1 cellular context compared by ENCODE assay signal in the genomic region with DNA sequence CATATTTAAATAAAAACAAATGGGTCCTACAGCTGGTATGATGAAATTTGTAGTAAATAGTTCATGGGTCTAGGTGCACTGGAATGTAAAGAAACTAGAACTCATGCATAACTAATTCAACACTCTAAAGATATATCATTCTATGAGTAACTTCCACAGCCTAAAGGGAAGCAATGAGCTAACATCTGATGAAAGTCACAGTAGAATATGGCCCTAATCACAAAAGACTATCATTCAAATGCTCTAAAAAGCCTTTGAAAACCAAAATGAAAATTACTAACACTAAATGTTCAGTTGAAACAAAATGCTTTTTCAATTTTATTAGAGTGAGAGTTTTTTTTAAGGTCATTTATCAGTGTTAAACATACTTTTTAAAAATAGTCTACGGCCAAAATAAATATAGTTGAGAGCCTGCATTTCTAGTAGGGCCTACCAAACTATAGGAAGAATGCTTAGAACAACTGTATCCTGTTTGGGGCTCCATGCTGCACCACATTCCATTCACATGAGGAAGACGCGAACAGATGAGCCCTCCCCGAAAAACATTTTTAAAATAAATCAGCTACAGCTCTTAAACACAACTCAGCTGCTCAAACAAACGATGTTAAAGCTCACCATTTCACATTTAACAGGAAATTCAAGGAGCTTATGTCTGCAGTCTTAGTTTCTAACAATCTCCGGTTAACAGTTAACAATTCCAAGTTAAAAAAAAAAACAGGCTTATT.
TF ChIP-seq lines count a peak whose summit lies in the region.

No MANE protein-coding gene starts in this region.

TF ChIP-seq in HEK293, 187 proteins besides CTCF, POLR2A, EP300 and RAD21 (continued from another document):
- TF ChIP-seq ZNF777 (tag by site-specific recombination; IDR thresholded peaks at IDR 0.05; ENCODE audit: borderline replicate concordance) (no peak), FEZF1 (tag by site-specific recombination; IDR thresholded peaks at IDR 0.05) (peak; percentile 53), RBAK (tag by site-specific recombination; IDR thresholded peaks at IDR 0.05) (no peak), ZNF423 (tag by site-specific recombination; IDR thresholded peaks at IDR 0.05) (no peak), SP7 (tag by site-specific recombination; IDR thresholded peaks at IDR 0.05) (0 out of 2 replicates have a peak, but pooled peaks have one; percentile 8), ZFP3 (tag by site-specific recombination; IDR thresholded peaks at IDR 0.05; ENCODE audit: low read depth) (no peak), GFI1B (tag by site-specific recombination; IDR thresholded peaks at IDR 0.05) (no peak), ZSCAN30 (tag by site-specific recombination; IDR thresholded peaks at IDR 0.05) (peak; percentile 39; the same call in 1 of the 2 replicates), ZNF341 (tag by site-specific recombination; IDR thresholded peaks at IDR 0.05; ENCODE audit: low read depth) (no peak), BCL11B (tag by site-specific recombination; IDR thresholded peaks at IDR 0.05; ENCODE audit: low read depth) (no peak), ZNF292 (tag by site-specific recombination; IDR thresholded peaks at IDR 0.05; ENCODE audit: borderline replicate concordance, low read depth) (no peak), KLF9 (tag by site-specific recombination; IDR thresholded peaks at IDR 0.05; ENCODE audit: low read depth) (no peak), ZNF416 (tag by site-specific recombination; IDR thresholded peaks at IDR 0.05) (no peak), ZFP69B (tag by site-specific recombination; IDR thresholded peaks at IDR 0.05) (0 out of 2 replicates have a peak, but pooled peaks have one; percentile 13), ZBTB48 (tag by site-specific recombination; IDR thresholded peaks at IDR 0.05) (no peak), ZNF664 (tag by site-specific recombination; IDR thresholded peaks at IDR 0.05) (no peak), ZNF510 (tag by site-specific recombination; IDR thresholded peaks at IDR 0.05; ENCODE audit: insufficient replicate concordance) (no peak), ZNF223 (tag by site-specific recombination; IDR thresholded peaks at IDR 0.05) (no peak), ZBTB20 (tag by site-specific recombination; IDR thresholded peaks at IDR 0.05) (no peak), ZNF133 (tag by site-specific recombination; IDR thresholded peaks at IDR 0.05) (no peak), ZNF354C (tag by site-specific recombination; IDR thresholded peaks at IDR 0.05; ENCODE audit: borderline replicate concordance, low read depth) (no peak), ZNF785 (tag by site-specific recombination; IDR thresholded peaks at IDR 0.05) (no peak), ZNF560 (tag by site-specific recombination; IDR thresholded peaks at IDR 0.05; ENCODE audit: borderline replicate concordance) (no peak), ZNF121 (tag by site-specific recombination; IDR thresholded peaks at IDR 0.05) (no peak), ZNF394 (tag by site-specific recombination; IDR thresholded peaks at IDR 0.05; ENCODE audit: borderline replicate concordance) (no peak), ZNF529 (tag by site-specific recombination; IDR thresholded peaks at IDR 0.05; ENCODE audit: insufficient replicate concordance) (no peak), ZNF391 (tag by site-specific recombination; IDR thresholded peaks at IDR 0.05; ENCODE audit: borderline replicate concordance, low read depth) (no peak), ZXDB (tag by site-specific recombination; IDR thresholded peaks at IDR 0.05) (no peak), ZFP37 (tag by site-specific recombination; IDR thresholded peaks at IDR 0.05) (no peak; the same call in 1 of the 2 replicates), SCRT2 (tag by site-specific recombination; IDR thresholded peaks at IDR 0.05) (no peak), MYNN (tag by site-specific recombination; IDR thresholded peaks at IDR 0.05; ENCODE audit: borderline replicate concordance) (no peak), HOXD13 (CRISPR knock-in tag; IDR thresholded peaks at IDR 0.05; ENCODE audit: borderline replicate concordance) (no peak), ZNF366 (tag by site-specific recombination; conservative IDR thresholded peaks at IDR 0.05) (peak; percentile 59), ZSCAN23 (tag by site-specific recombination; IDR thresholded peaks at IDR 0.05) (no peak), ZNF701 (tag by site-specific recombination; IDR thresholded peaks at IDR 0.05) (no peak), KLF10 (tag by site-specific recombination; IDR thresholded peaks at IDR 0.05) (peak; percentile 49; the same call in 1 of the 2 replicates), EGR2 (tag by site-specific recombination; IDR thresholded peaks at IDR 0.05; ENCODE audit: low read depth) (no peak), ZBTB8A (tag by site-specific recombination; IDR thresholded peaks at IDR 0.05) (no peak), ZNF629 (tag by site-specific recombination; IDR thresholded peaks at IDR 0.05) (peak; percentile 39; the same call in 1 of the 2 replicates)
- TF ChIP-seq, protein P1, sequence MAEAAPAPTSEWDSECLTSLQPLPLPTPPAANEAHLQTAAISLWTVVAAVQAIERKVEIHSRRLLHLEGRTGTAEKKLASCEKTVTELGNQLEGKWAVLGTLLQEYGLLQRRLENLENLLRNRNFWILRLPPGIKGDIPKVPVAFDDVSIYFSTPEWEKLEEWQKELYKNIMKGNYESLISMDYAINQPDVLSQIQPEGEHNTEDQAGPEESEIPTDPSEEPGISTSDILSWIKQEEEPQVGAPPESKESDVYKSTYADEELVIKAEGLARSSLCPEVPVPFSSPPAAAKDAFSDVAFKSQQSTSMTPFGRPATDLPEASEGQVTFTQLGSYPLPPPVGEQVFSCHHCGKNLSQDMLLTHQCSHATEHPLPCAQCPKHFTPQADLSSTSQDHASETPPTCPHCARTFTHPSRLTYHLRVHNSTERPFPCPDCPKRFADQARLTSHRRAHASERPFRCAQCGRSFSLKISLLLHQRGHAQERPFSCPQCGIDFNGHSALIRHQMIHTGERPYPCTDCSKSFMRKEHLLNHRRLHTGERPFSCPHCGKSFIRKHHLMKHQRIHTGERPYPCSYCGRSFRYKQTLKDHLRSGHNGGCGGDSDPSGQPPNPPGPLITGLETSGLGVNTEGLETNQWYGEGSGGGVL (tag by site-specific recombination; IDR thresholded peaks at IDR 0.05) = no peak
- TF ChIP-seq, protein P2, sequence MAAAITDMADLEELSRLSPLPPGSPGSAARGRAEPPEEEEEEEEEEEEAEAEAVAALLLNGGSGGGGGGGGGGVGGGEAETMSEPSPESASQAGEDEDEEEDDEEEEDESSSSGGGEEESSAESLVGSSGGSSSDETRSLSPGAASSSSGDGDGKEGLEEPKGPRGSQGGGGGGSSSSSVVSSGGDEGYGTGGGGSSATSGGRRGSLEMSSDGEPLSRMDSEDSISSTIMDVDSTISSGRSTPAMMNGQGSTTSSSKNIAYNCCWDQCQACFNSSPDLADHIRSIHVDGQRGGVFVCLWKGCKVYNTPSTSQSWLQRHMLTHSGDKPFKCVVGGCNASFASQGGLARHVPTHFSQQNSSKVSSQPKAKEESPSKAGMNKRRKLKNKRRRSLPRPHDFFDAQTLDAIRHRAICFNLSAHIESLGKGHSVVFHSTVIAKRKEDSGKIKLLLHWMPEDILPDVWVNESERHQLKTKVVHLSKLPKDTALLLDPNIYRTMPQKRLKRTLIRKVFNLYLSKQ (tag by site-specific recombination; IDR thresholded peaks at IDR 0.05; ENCODE audit: borderline replicate concordance) = no peak
- TF ChIP-seq, protein P3, sequence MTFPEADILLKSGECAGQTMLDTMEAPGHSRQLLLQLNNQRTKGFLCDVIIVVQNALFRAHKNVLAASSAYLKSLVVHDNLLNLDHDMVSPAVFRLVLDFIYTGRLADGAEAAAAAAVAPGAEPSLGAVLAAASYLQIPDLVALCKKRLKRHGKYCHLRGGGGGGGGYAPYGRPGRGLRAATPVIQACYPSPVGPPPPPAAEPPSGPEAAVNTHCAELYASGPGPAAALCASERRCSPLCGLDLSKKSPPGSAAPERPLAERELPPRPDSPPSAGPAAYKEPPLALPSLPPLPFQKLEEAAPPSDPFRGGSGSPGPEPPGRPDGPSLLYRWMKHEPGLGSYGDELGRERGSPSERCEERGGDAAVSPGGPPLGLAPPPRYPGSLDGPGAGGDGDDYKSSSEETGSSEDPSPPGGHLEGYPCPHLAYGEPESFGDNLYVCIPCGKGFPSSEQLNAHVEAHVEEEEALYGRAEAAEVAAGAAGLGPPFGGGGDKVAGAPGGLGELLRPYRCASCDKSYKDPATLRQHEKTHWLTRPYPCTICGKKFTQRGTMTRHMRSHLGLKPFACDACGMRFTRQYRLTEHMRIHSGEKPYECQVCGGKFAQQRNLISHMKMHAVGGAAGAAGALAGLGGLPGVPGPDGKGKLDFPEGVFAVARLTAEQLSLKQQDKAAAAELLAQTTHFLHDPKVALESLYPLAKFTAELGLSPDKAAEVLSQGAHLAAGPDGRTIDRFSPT (tag by site-specific recombination; IDR thresholded peaks at IDR 0.05) = 0 out of 2 replicates have a peak, but pooled peaks have one; percentile 14
- TF ChIP-seq, protein P4, sequence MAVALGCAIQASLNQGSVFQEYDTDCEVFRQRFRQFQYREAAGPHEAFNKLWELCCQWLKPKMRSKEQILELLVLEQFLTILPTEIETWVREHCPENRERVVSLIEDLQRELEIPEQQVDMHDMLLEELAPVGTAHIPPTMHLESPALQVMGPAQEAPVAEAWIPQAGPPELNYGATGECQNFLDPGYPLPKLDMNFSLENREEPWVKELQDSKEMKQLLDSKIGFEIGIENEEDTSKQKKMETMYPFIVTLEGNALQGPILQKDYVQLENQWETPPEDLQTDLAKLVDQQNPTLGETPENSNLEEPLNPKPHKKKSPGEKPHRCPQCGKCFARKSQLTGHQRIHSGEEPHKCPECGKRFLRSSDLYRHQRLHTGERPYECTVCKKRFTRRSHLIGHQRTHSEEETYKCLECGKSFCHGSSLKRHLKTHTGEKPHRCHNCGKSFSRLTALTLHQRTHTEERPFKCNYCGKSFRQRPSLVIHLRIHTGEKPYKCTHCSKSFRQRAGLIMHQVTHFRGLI (tag by site-specific recombination; IDR thresholded peaks at IDR 0.05) = no peak
- TF ChIP-seq, protein P5, sequence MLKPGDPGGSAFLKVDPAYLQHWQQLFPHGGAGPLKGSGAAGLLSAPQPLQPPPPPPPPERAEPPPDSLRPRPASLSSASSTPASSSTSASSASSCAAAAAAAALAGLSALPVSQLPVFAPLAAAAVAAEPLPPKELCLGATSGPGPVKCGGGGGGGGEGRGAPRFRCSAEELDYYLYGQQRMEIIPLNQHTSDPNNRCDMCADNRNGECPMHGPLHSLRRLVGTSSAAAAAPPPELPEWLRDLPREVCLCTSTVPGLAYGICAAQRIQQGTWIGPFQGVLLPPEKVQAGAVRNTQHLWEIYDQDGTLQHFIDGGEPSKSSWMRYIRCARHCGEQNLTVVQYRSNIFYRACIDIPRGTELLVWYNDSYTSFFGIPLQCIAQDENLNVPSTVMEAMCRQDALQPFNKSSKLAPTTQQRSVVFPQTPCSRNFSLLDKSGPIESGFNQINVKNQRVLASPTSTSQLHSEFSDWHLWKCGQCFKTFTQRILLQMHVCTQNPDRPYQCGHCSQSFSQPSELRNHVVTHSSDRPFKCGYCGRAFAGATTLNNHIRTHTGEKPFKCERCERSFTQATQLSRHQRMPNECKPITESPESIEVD (tag by site-specific recombination; IDR thresholded peaks at IDR 0.05) = peak; percentile 94
- TF ChIP-seq, protein P6, sequence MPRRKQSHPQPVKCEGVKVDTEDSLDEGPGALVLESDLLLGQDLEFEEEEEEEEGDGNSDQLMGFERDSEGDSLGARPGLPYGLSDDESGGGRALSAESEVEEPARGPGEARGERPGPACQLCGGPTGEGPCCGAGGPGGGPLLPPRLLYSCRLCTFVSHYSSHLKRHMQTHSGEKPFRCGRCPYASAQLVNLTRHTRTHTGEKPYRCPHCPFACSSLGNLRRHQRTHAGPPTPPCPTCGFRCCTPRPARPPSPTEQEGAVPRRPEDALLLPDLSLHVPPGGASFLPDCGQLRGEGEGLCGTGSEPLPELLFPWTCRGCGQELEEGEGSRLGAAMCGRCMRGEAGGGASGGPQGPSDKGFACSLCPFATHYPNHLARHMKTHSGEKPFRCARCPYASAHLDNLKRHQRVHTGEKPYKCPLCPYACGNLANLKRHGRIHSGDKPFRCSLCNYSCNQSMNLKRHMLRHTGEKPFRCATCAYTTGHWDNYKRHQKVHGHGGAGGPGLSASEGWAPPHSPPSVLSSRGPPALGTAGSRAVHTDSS (tag by site-specific recombination; IDR thresholded peaks at IDR 0.05) = no peak; the same call in 1 of the 2 replicates
- TF ChIP-seq, protein P7, sequence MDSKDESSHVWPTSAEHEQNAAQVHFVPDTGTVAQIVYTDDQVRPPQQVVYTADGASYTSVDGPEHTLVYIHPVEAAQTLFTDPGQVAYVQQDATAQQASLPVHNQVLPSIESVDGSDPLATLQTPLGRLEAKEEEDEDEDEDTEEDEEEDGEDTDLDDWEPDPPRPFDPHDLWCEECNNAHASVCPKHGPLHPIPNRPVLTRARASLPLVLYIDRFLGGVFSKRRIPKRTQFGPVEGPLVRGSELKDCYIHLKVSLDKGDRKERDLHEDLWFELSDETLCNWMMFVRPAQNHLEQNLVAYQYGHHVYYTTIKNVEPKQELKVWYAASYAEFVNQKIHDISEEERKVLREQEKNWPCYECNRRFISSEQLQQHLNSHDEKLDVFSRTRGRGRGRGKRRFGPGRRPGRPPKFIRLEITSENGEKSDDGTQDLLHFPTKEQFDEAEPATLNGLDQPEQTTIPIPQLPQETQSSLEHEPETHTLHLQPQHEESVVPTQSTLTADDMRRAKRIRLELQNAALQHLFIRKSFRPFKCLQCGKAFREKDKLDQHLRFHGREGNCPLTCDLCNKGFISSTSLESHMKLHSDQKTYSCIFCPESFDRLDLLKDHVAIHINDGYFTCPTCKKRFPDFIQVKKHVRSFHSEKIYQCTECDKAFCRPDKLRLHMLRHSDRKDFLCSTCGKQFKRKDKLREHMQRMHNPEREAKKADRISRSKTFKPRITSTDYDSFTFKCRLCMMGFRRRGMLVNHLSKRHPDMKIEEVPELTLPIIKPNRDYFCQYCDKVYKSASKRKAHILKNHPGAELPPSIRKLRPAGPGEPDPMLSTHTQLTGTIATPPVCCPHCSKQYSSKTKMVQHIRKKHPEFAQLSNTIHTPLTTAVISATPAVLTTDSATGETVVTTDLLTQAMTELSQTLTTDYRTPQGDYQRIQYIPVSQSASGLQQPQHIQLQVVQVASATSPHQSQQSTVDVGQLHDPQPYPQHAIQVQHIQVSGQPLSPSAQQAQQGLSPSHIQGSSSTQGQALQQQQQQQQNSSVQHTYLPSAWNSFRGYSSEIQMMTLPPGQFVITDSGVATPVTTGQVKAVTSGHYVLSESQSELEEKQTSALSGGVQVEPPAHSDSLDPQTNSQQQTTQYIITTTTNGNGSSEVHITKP (tag by site-specific recombination; IDR thresholded peaks at IDR 0.05) = no peak
